ENCODE assay signal across 8 cellular contexts in the genomic region with DNA sequence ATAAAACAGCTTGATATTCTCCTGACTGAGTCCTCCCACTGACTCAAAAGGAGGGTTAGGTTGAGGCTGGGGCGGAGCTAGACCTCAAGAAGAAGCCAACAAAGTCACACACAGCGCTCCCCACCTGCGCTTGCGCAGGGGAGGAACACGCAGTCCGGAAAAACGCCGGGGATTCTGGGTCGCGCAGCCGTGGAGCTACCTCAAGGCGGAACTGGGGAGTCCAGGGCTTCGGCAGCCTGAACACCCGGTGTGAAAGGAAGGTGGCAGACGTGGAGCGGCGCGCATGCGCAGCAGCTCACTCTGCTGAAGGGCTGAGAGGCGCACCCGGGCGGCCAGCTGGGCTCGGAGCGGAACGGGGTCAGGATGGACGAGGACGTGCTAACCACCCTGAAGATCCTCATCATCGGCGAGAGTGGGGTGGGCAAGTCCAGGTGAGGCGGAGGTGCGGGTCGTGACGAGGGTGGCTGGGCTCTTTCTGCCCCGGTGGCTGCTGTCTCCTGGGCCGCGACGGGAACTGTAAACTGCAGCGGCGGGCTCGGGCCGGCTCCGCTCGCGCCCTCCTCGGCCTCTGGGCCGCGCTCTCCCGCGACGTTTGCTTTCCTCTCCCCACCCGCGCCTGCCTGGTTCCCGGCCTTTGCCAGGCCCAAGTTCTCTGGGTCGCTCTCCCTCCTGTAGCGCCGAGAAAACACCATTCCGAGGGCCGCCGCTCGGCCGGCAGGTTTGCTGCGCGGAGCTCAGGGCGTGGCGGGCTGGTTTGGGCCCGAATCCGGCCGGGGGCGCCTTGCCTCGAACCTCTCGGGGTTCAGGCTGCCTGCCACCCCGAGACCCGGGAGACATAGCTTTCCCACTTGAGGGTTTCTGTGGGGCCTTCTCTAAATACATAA. TPM values are rescaled to one million over a fixed set of nuclear protein-coding genes. Genes with fewer than 3 reads are reported as not detected.
A peak's percentile ranks its signal among the peaks of the same experiment; 100 is the strongest.
DNase-seq lines count a peak whose midpoint lies in the region; ATAC-seq lines count a peak whose summit lies in the region.

TSS of gene RAB18 (plus strand) at position 298 of the 884 bp plus-strand sequence. CDS start at position 364, 66 bp downstream.

- intact Hi-C loops in left colon (cut with DNase I, micrococcal nuclease), result no loop called here

- H3K27me3 Mint-ChIP-seq in activated CD4-positive, alpha-beta T cell treated with anti-CD3 and anti-CD28 coated beads, Interleukin-2, amount 10 ng/mL, durations not matched to agents 7 days and 5 days, result no peaks in the 10 kb centered on the region

- peak within 1 kb of the TSS; percentile 100 for H3K4me3 Mint-ChIP-seq in activated CD4-positive, alpha-beta T cell treated with anti-CD3 and anti-CD28 coated beads, Interleukin-2, amount 10 ng/mL, durations not matched to agents 7 days and 5 days

- H3K4me1 ChIP-seq in BLaER1 treated with 17β-estradiol and CSF1 and Interleukin-3, amounts not matched to agents 10 nM and 100 nM, result peaks cover 21 to 42% (median 29%) of the 10 kb centered on the region in 10 experiments

- ATAC-seq in GM19351 (IDR thresholded peaks at IDR 0.05; ENCODE audit: unreplicated experiment) (peak; percentile 94), HG03521 (IDR thresholded peaks at IDR 0.05; ENCODE audit: unreplicated experiment) (peak; percentile 95), left colon (peak; percentile 95)

- CTCF ChIA-PET in activated CD4-positive, alpha-beta T cell treated with anti-CD3 and anti-CD28 coated beads, Interleukin-2, amount 10 ng/mL, durations not matched to agents 7 days and 5 days (lab: Charles Lee), result interaction anchor here (0.7 to 1.4 kb wide), 4 partner anchors 24 to 675 kb away, joined by 3 to 5 read pairs (median 3); no protein-coding TSS in a partner anchor

- H3K27me3 ChIP-seq in BLaER1 treated with 17β-estradiol and CSF1 and Interleukin-3, amounts not matched to agents 10 nM and 100 nM, result no peaks in the 10 kb centered on the region

- H3K36me3 Mint-ChIP-seq in activated CD4-positive, alpha-beta T cell treated with anti-CD3 and anti-CD28 coated beads, Interleukin-2, amount 10 ng/mL, durations not matched to agents 7 days and 5 days (ENCODE audit: low read depth), result peaks cover 23% of the 10 kb centered on the region

- H3K4me1 Mint-ChIP-seq in activated CD4-positive, alpha-beta T cell treated with anti-CD3 and anti-CD28 coated beads, Interleukin-2, amount 10 ng/mL, durations not matched to agents 7 days and 5 days, result peaks cover 48% of the 10 kb centered on the region

- H3K4me2 ChIP-seq in BLaER1 treated with 17β-estradiol and CSF1 and Interleukin-3, amounts not matched to agents 10 nM and 100 nM, result peak within 1 kb of the TSS; percentile 67 to 98 (median 86)

- H4K20me1 ChIP-seq in BLaER1 treated with 17β-estradiol and CSF1 and Interleukin-3, amounts not matched to agents 10 nM and 100 nM, result peaks cover 35 to 50% (median 44%) of the 10 kb centered on the region in 11 experiments; a peak in 20 of 22 replicates

- peak within 1 kb of the TSS; percentile 87 to 97 (median 94) for H3K27ac ChIP-seq in BLaER1 treated with 17β-estradiol and CSF1 and Interleukin-3, amounts not matched to agents 10 nM and 100 nM

- peak within 1 kb of the TSS; percentile 65 to 96 (median 92) for H3K4me3 ChIP-seq in BLaER1 treated with 17β-estradiol and CSF1 and Interleukin-3, amounts not matched to agents 10 nM and 100 nM

- H3K9me3 ChIP-seq in BLaER1 treated with 17β-estradiol and CSF1 and Interleukin-3, amounts not matched to agents 10 nM and 100 nM (replicated peaks in 1 of 11), result peaks cover 0 to 2% (median 0%) of the 10 kb centered on the region in 11 experiments; a peak in 4 of 22 replicates

- POLR2A ChIA-PET in activated CD4-positive, alpha-beta T cell treated with anti-CD3 and anti-CD28 coated beads, Interleukin-2, amount 10 ng/mL, durations not matched to agents 7 days and 5 days (lab: Charles Lee), result no interaction called here

- no peaks in the 10 kb centered on the region for H3K9me3 Mint-ChIP-seq in activated CD4-positive, alpha-beta T cell treated with anti-CD3 and anti-CD28 coated beads, Interleukin-2, amount 10 ng/mL, durations not matched to agents 7 days and 5 days

- peaks cover 5 to 31% (median 25%) of the 10 kb centered on the region in 11 experiments; a peak in 20 of 22 replicates for H3K36me3 ChIP-seq in BLaER1 treated with 17β-estradiol and CSF1 and Interleukin-3, amounts not matched to agents 10 nM and 100 nM

- peak; percentile 96 for DNase-seq in NCI-H69 (lab: John Stamatoyannopoulos, UW)
- DNase-seq in activated CD4-positive, alpha-beta T cell treated with anti-CD3 and anti-CD28 coated beads, Interleukin-2, amount 10 ng/mL, durations not matched to agents 7 days and 5 days, result peak; percentile 99
- peak; percentile 95 for DNase-seq in cortex of kidney (lab: John Stamatoyannopoulos, UW)
- DNase-seq in left colon, result peak; percentile 97 to 99
- peak; percentile 99 for DNase-seq in stimulated activated CD4-positive, alpha-beta T cell treated with anti-CD3 and anti-CD28 coated beads, Interleukin-1b, Interleukin-23, amount 100 ng/mL, for 48 hours

- peak within 1 kb of the TSS; percentile 99 for H3K27ac Mint-ChIP-seq in activated CD4-positive, alpha-beta T cell treated with anti-CD3 and anti-CD28 coated beads, Interleukin-2, amount 10 ng/mL, durations not matched to agents 7 days and 5 days

- H3K9ac ChIP-seq in BLaER1 treated with 17β-estradiol and CSF1 and Interleukin-3, amounts not matched to agents 10 nM and 100 nM, result peak within 1 kb of the TSS; percentile 92 to 99 (median 96)

RNA-seq across cellular contexts. Expression of gene RAB18, which starts in this region (rescaled TPM):
- total RNA-seq in activated CD4-positive, alpha-beta T cell treated with anti-CD3 and anti-CD28 coated beads, Interleukin-2, amount 10 ng/mL, durations not matched to agents 7 days and 5 days, result 10 to 100 TPM; 62.5 to 68.2 TPM
- total RNA-seq in left colon, result 100 to 1,000 TPM; 110 to 114 TPM

Comparison
In these comparisons a context has a peak if more than half of its experiments do, and no peak if none do; other contexts are left out.
1. Peak in every context shown above with its lines: DNase-seq, ATAC-seq, H3K4me3 ChIP-seq and H3K27ac ChIP-seq.